20 cellular contexts compared by ENCODE assay signal in genomic region chr14:55832122-55832911, GRCh38.
DNase-seq lines count a peak whose midpoint lies in the region; ATAC-seq and TF ChIP-seq lines count a peak whose summit lies in the region.
"Had no signal": no experiment of that assay in that cellular context is flagged by ENCODE, and none has a peak within 500 bp of the region (broad histone marks: within the 10 kb centered on the region; RNA-seq: fewer than 3 reads in every experiment).

No MANE protein-coding gene starts in this region.

- H4K20me1 ChIP-seq in PC-3 (ENCODE audit: low read length), result no peaks in the 10 kb centered on the region

- ATAC-seq in PC-3 (peak; percentile 96), HG02610 (IDR thresholded peaks at IDR 0.05; ENCODE audit: unreplicated experiment) (no peak)
- no peak for ATAC-seq in stimulated activated effector memory CD8-positive, alpha-beta T cell treated with anti-CD3 and anti-CD28 coated beads, Interleukin-12 subunit alpha, Interleukin-12 subunit beta, amount 100 ng/mL, for 72 hours
- ATAC-seq: activated CD8-positive, alpha-beta memory T cell treated with anti-CD3 and anti-CD28 coated beads, Interleukin-2, amount 10 ng/mL, durations not matched to agents 7 days and 5 days; naive thymus-derived CD8-positive, alpha-beta T cell had no signal

- H3K4me3 ChIP-seq in PC-3 (ENCODE audit: low read length) (peak overlapping the region; percentile 31), epithelial cell of proximal tubule (ENCODE audit: low read depth, low read length) (peak overlapping the region; percentile 16)
- H3K4me3 ChIP-seq: thyroid gland had no signal

- H2AFZ ChIP-seq in PC-3 (ENCODE audit: low read length), result no peak overlapping the region

- CTCF ChIA-PET in PC-3 (lab: Charles Lee), result interaction anchor here (0.6 to 0.7 kb wide), 4 partner anchors 29 to 394 kb away, joined by 3 to 4 read pairs (median 4); no protein-coding TSS in a partner anchor

- H3K4me3 Mint-ChIP-seq in nephron (no peak overlapping the region), CD14-positive monocyte (no peak overlapping the region)
- no peak overlapping the region for H3K4me3 Mint-ChIP-seq in stimulated activated effector memory CD8-positive, alpha-beta T cell treated with anti-CD3 and anti-CD28 coated beads, Interleukin-12 subunit alpha, Interleukin-12 subunit beta, amount 100 ng/mL, for 72 hours
- H3K4me3 Mint-ChIP-seq: activated B cell treated with CpG ODN at 0.5 μM for 24 hours; activated CD8-positive, alpha-beta memory T cell treated with anti-CD3 and anti-CD28 coated beads, Interleukin-2, amount 10 ng/mL, durations not matched to agents 7 days and 5 days; IgD-negative memory B cell; naive thymus-derived CD8-positive, alpha-beta T cell had no signal

- BruUV-seq in PC-3 (replicated peaks; lab: Mats Ljungman, UMichigan), result TSS peak; percentile 95

- H3K27ac Mint-ChIP-seq in nephron (peak overlapping the region; percentile 26 to 71 (median 48)), CD14-positive monocyte (no peak overlapping the region)
- H3K27ac Mint-ChIP-seq in stimulated activated effector memory CD8-positive, alpha-beta T cell treated with anti-CD3 and anti-CD28 coated beads, Interleukin-12 subunit alpha, Interleukin-12 subunit beta, amount 100 ng/mL, for 72 hours, result no peak overlapping the region
- H3K27ac Mint-ChIP-seq: activated B cell treated with CpG ODN at 0.5 μM for 24 hours; activated CD8-positive, alpha-beta memory T cell treated with anti-CD3 and anti-CD28 coated beads, Interleukin-2, amount 10 ng/mL, durations not matched to agents 7 days and 5 days; naive thymus-derived CD8-positive, alpha-beta T cell had no signal

- DNase-seq in EL (peak; percentile 32), PC-3 (peak; percentile 100), epithelial cell of proximal tubule (ENCODE audit: low read depth) (peak; percentile 61), CD14-positive monocyte (ENCODE audit: low spot score) (no peak), NCI-H187 (lab: John Stamatoyannopoulos, UW) (no peak)
- no peak for DNase-seq in stimulated activated effector memory CD8-positive, alpha-beta T cell treated with anti-CD3 and anti-CD28 coated beads, Interleukin-12 subunit alpha, Interleukin-12 subunit beta, amount 100 ng/mL, for 72 hours (ENCODE audit: low spot score in 2 of 2)
- DNase-seq: activated B cell treated with CpG ODN at 0.5 μM for 24 hours; activated CD8-positive, alpha-beta memory T cell treated with anti-CD3 and anti-CD28 coated beads, Interleukin-2, amount 10 ng/mL, durations not matched to agents 7 days and 5 days; activated naive CD4-positive, alpha-beta T cell treated with anti-CD3 and anti-CD28 coated beads, Interleukin-2, amount 50 U/mL, for 16 hours; C1 segment of cervical spinal cord; central memory CD4-positive, alpha-beta T cell; kidney; naive thymus-derived CD8-positive, alpha-beta T cell; NCI-H1105; retina; stimulated activated CD4-positive, alpha-beta T cell treated with anti-CD3 and anti-CD28 coated beads, Interleukin-2, amount 100 ng/mL, for 48 hours; thyroid gland had no signal

- H3K9me3 Mint-ChIP-seq in nephron, result no peaks in the 10 kb centered on the region
- peaks cover 0 to 3% (median 0%) of the 10 kb centered on the region in 7 donors for H3K9me3 Mint-ChIP-seq in CD14-positive monocyte
- H3K9me3 Mint-ChIP-seq in stimulated activated effector memory CD8-positive, alpha-beta T cell treated with anti-CD3 and anti-CD28 coated beads, Interleukin-12 subunit alpha, Interleukin-12 subunit beta, amount 100 ng/mL, for 72 hours, result no peaks in the 10 kb centered on the region
- H3K9me3 Mint-ChIP-seq: activated B cell treated with CpG ODN at 0.5 μM for 24 hours, IgD-negative memory B cell had no signal

- H3K4me1 ChIP-seq in PC-3 (ENCODE audit: insufficient read depth, low read length), result peaks cover 40% of the 10 kb centered on the region
- H3K4me1 ChIP-seq: thyroid gland had no signal

- no peaks in the 10 kb centered on the region for H3K36me3 Mint-ChIP-seq in nephron (ENCODE audit: low read depth)
- H3K36me3 Mint-ChIP-seq in CD14-positive monocyte, result no peaks in the 10 kb centered on the region
- no peaks in the 10 kb centered on the region for H3K36me3 Mint-ChIP-seq in stimulated activated effector memory CD8-positive, alpha-beta T cell treated with anti-CD3 and anti-CD28 coated beads, Interleukin-12 subunit alpha, Interleukin-12 subunit beta, amount 100 ng/mL, for 72 hours
- H3K36me3 Mint-ChIP-seq: activated CD8-positive, alpha-beta memory T cell treated with anti-CD3 and anti-CD28 coated beads, Interleukin-2, amount 10 ng/mL, durations not matched to agents 7 days and 5 days; naive thymus-derived CD8-positive, alpha-beta T cell had no signal

- no peaks in the 10 kb centered on the region for H3K9me3 ChIP-seq in PC-3 (ENCODE audit: low read length)
- H3K9me3 ChIP-seq: thyroid gland had no signal

- H3K9me2 ChIP-seq in PC-3 (replicated peaks; ENCODE audit: low read length), result no peaks in the 10 kb centered on the region

- TF ChIP-seq CTCF in PC-3 (conservative IDR thresholded peaks at IDR 0.05; ENCODE audit: low read depth, low read length) (no peak), epithelial cell of proximal tubule (conservative IDR thresholded peaks at IDR 0.05; ENCODE audit: low read depth, low read length) (no peak), nephron (IDR thresholded peaks at IDR 0.05; ENCODE audit: unreplicated experiment in 3 of 3) (no peak), CD14-positive monocyte (IDR thresholded peaks at IDR 0.05) (no peak)

- peaks cover 10% of the 10 kb centered on the region for H3F3A ChIP-seq in PC-3 (ENCODE audit: low read length, unreplicated experiment)

- H3K27ac ChIP-seq in PC-3 (ENCODE audit: low read length), result peak overlapping the region; percentile 91
- H3K27ac ChIP-seq: thyroid gland had no signal

- no peaks in the 10 kb centered on the region for H3K4me1 Mint-ChIP-seq in nephron
- no peaks in the 10 kb centered on the region for H3K4me1 Mint-ChIP-seq in CD14-positive monocyte
- H3K4me1 Mint-ChIP-seq in stimulated activated effector memory CD8-positive, alpha-beta T cell treated with anti-CD3 and anti-CD28 coated beads, Interleukin-12 subunit alpha, Interleukin-12 subunit beta, amount 100 ng/mL, for 72 hours, result peaks cover 11% of the 10 kb centered on the region
- H3K4me1 Mint-ChIP-seq: activated B cell treated with CpG ODN at 0.5 μM for 24 hours; activated CD8-positive, alpha-beta memory T cell treated with anti-CD3 and anti-CD28 coated beads, Interleukin-2, amount 10 ng/mL, durations not matched to agents 7 days and 5 days; IgD-negative memory B cell; naive thymus-derived CD8-positive, alpha-beta T cell had no signal

- no peaks in the 10 kb centered on the region for H3K27me3 ChIP-seq in PC-3 (ENCODE audit: low read length)
- H3K27me3 ChIP-seq: thyroid gland had no signal

- POLR2A ChIA-PET in PC-3 (lab: Charles Lee; ENCODE audit: unreplicated experiment), result no interaction called here

- no peaks in the 10 kb centered on the region for H3K36me3 ChIP-seq in PC-3 (ENCODE audit: low read depth, low read length)
- H3K36me3 ChIP-seq: thyroid gland had no signal

- intact Hi-C loops in PC-3 (cut with micrococcal nuclease), result loop anchor here (1.0 to 10.0 kb wide), 12 partner anchors 15 to 385 kb away; partner anchors contain the start of gene PELI2
- intact Hi-C loops in CD14-positive monocyte (cut with micrococcal nuclease), result no loop called here

- H3K4me2 ChIP-seq in PC-3 (ENCODE audit: low read length), result peak overlapping the region; percentile 73

- peak overlapping the region; percentile 74 for H3K9ac ChIP-seq in PC-3 (ENCODE audit: low read length)

- H3K79me2 ChIP-seq in PC-3 (ENCODE audit: low read length), result no peaks in the 10 kb centered on the region

- H3K27me3 Mint-ChIP-seq in nephron (ENCODE audit: low read depth) (peaks cover 6% of the 10 kb centered on the region), CD14-positive monocyte (ENCODE audit: low read depth in 3 of 3) (peaks cover 0 to 2% (median 0%) of the 10 kb centered on the region in 3 donors)

Comparison
In these comparisons a context has a peak if more than half of its experiments do, and no peak if none do; other contexts are left out.
1. DNase-seq: peak in EL (single experiment), PC-3 (single experiment) and epithelial cell of proximal tubule (single experiment); none in CD14-positive monocyte (single experiment), stimulated activated effector memory CD8-positive, alpha-beta T cell treated with anti-CD3 and anti-CD28 coated beads, Interleukin-12 subunit alpha, Interleukin-12 subunit beta, amount 100 ng/mL, for 72 hours (0 of 2) and NCI-H187 (0 of 2).
2. H3K27ac Mint-ChIP-seq: peak in nephron (3 of 3); none in CD14-positive monocyte (0 of 7) and stimulated activated effector memory CD8-positive, alpha-beta T cell treated with anti-CD3 and anti-CD28 coated beads, Interleukin-12 subunit alpha, Interleukin-12 subunit beta, amount 100 ng/mL, for 72 hours (single experiment).